ENCODE assay signal across 10 cellular contexts in genomic region chr1:203287896-203288295, GRCh38. TPM values are rescaled to one million over a fixed set of nuclear protein-coding genes. Genes with fewer than 3 reads are reported as not detected.
DNase-seq lines count a peak whose midpoint lies in the region; ATAC-seq and TF ChIP-seq lines count a peak whose summit lies in the region.
"Had no signal": no experiment of that assay in that cellular context is flagged by ENCODE, and none has a peak within 500 bp of the region (broad histone marks: within the 10 kb centered on the region; RNA-seq: fewer than 3 reads in every experiment).

No MANE protein-coding gene starts in this region.

- peaks cover 0 to 3% (median 0%) of the 10 kb centered on the region in 5 donors for H3K27me3 Mint-ChIP-seq in naive thymus-derived CD4-positive, alpha-beta T cell

- H3K9me3 Mint-ChIP-seq in naive thymus-derived CD4-positive, alpha-beta T cell: peaks cover 0 to 2% (median 0%) of the 10 kb centered on the region in 11 donors

- 79 to 92% (median 87%) methylated on average over 5 of the region's 5 CpGs for WGBS in heart left ventricle, 4 donors
- WGBS in body of pancreas, 2 donors: 66 to 77% methylated on average over 5 of the region's 5 CpGs
- WGBS in urinary bladder: 85% methylated on average over 5 of the region's 5 CpGs

- H3K4me1 ChIP-seq in heart left ventricle: peaks cover 29 to 83% (median 64%) of the 10 kb centered on the region in 12 donors
- peaks cover 86% of the 10 kb centered on the region for H3K4me1 ChIP-seq in body of pancreas
- peaks cover 54 to 58% of the 10 kb centered on the region in 2 donors for H3K4me1 ChIP-seq in naive thymus-derived CD4-positive, alpha-beta T cell (ENCODE audit: control insufficient read depth in 2 of 2, insufficient read depth in 2 of 2, low read length in 2 of 2)
- H3K4me1 ChIP-seq in urinary bladder (ENCODE audit: insufficient read depth): no peaks in the 10 kb centered on the region

- H3K9me3 ChIP-seq in heart left ventricle: no peaks in the 10 kb centered on the region
- H3K9me3 ChIP-seq in body of pancreas: no peaks in the 10 kb centered on the region
- H3K9me3 ChIP-seq in naive thymus-derived CD4-positive, alpha-beta T cell (ENCODE audit: control insufficient read depth in 2 of 3, low read length in 3 of 3): no peaks in the 10 kb centered on the region

- ATAC-seq in heart left ventricle (no peak), Right ventricle myocardium superior (ENCODE audit: poor library complexity) (no peak), body of pancreas (no peak), HG03108 (IDR thresholded peaks at IDR 0.05; ENCODE audit: unreplicated experiment) (no peak)
- ATAC-seq in naive thymus-derived CD4-positive, alpha-beta T cell: no peak

- POLR2A ChIA-PET in naive thymus-derived CD4-positive, alpha-beta T cell (lab: Charles Lee): interaction anchor here (1.0 to 31.3 kb wide), 5 partner anchors 13 to 52 kb away, joined by 3 to 1812 read pairs (median 3); partner anchors contain the start of gene BTG2

- H3K4me3 Mint-ChIP-seq in naive thymus-derived CD4-positive, alpha-beta T cell: peak overlapping the region; percentile 63 to 89 (median 78)

- intact Hi-C loops in heart left ventricle (cut with DNase I) (loop anchor here in 1 of 10 donors (1.0 kb wide), 1 partner anchor 17 kb away; the partner anchor contains the start of gene BTG2), Right ventricle myocardium superior (cut with DNase I) (no loop called here), body of pancreas (cut with DNase I) (no loop called here)
- intact Hi-C loops in naive thymus-derived CD4-positive, alpha-beta T cell (cut with micrococcal nuclease): loop anchor here (1.0 to 10.0 kb wide), 5 partner anchors 10 to 1227 kb away; partner anchors contain the start of genes ATP2B4 (in 1 of the 2) and MDM4 (in 1 of the 2)

- H3K27ac Mint-ChIP-seq in naive thymus-derived CD4-positive, alpha-beta T cell: peak overlapping the region; percentile 97 to 100 (median 99)

- H3K4me3 ChIP-seq in heart left ventricle: peak overlapping the region in 1 of 12 donors; percentile 15
- H3K4me3 ChIP-seq in body of pancreas: no peak overlapping the region
- H3K4me3 ChIP-seq in naive thymus-derived CD4-positive, alpha-beta T cell (ENCODE audit: low read length): peak overlapping the region; percentile 28
- H3K4me3 ChIP-seq in urinary bladder (ENCODE audit: low read depth, low read length): no peak overlapping the region

- peaks cover 43 to 78% (median 71%) of the 10 kb centered on the region in 7 donors for H3K4me1 Mint-ChIP-seq in naive thymus-derived CD4-positive, alpha-beta T cell

- peaks cover 0 to 5% (median 0%) of the 10 kb centered on the region in 5 donors for H3K36me3 Mint-ChIP-seq in naive thymus-derived CD4-positive, alpha-beta T cell

- H3K27me3 ChIP-seq in heart left ventricle: no peaks in the 10 kb centered on the region
- no peaks in the 10 kb centered on the region for H3K27me3 ChIP-seq in body of pancreas
- no peaks in the 10 kb centered on the region for H3K27me3 ChIP-seq in naive thymus-derived CD4-positive, alpha-beta T cell (ENCODE audit: control insufficient read depth in 2 of 2, insufficient read depth in 2 of 2, low read length in 2 of 2)

- H3K27ac ChIP-seq in heart left ventricle: peak overlapping the region; percentile 15 to 98 (median 88)
- peak overlapping the region; percentile 96 to 98 (median 97) for H3K27ac ChIP-seq in body of pancreas
- H3K27ac ChIP-seq in naive thymus-derived CD4-positive, alpha-beta T cell (ENCODE audit: low read depth, low read length): peak overlapping the region; percentile 98
- peak overlapping the region; percentile 87 for H3K27ac ChIP-seq in urinary bladder (ENCODE audit: low read depth)

- H3K36me3 ChIP-seq in heart left ventricle (no peaks in the 10 kb centered on the region), body of pancreas (replicated peaks in 1 of 2; ENCODE audit: insufficient read depth in 1 of 2, low read depth in 2 of 2) (no peaks in the 10 kb centered on the region), urinary bladder (ENCODE audit: insufficient read depth) (no peaks in the 10 kb centered on the region)
- no peaks in the 10 kb centered on the region for H3K36me3 ChIP-seq in naive thymus-derived CD4-positive, alpha-beta T cell (ENCODE audit: control insufficient read depth in 2 of 3, insufficient read depth in 3 of 3, low read length in 3 of 3)

- no peak for TF ChIP-seq POLR2A in heart left ventricle (IDR thresholded peaks at IDR 0.05)
- no peak for TF ChIP-seq POLR2A in body of pancreas (IDR thresholded peaks at IDR 0.05)

- TF ChIP-seq CTCF in heart left ventricle (IDR thresholded peaks at IDR 0.05) (no peak), body of pancreas (IDR thresholded peaks at IDR 0.05) (no peak)

- no peak for DNase-seq in heart left ventricle
- no peak for DNase-seq in Right ventricle myocardium superior
- no peak for DNase-seq in body of pancreas
- no peak for DNase-seq in naive thymus-derived CD4-positive, alpha-beta T cell
- DNase-seq in HUDEP-2 (lab: John Stamatoyannopoulos, UW; ENCODE audit: unreplicated experiment in 76 of 76): no peak
- DNase-seq in GF-D8 (lab: John Stamatoyannopoulos, UW): no peak
- DNase-seq: NCI-H1105 had no signal

- CTCF ChIA-PET in naive thymus-derived CD4-positive, alpha-beta T cell (lab: Charles Lee): interaction anchor here (0.7 to 8.9 kb wide), 11 partner anchors 11 to 226 kb away, joined by 3 to 122 read pairs (median 12); partner anchors contain the start of gene BTG2

RNA-seq across cellular contexts. Expression of gene BTG2, which starts 17.4 kb away (rescaled TPM):
- 100 to 1,000 TPM in 1 of 9 donors, 10 to 100 TPM in 8; 28.0 to 174 (median 42.1) TPM for total RNA-seq in heart left ventricle
- 10 to 100 TPM; 23.8 to 77.3 TPM for polyA plus RNA-seq in heart left ventricle
- 40.5 TPM for total RNA-seq in Right ventricle myocardium superior
- total RNA-seq in body of pancreas: 100 to 1,000 TPM; 122 to 160 TPM
- 100 to 1,000 TPM; 141 to 654 (median 241) TPM for total RNA-seq in naive thymus-derived CD4-positive, alpha-beta T cell
- polyA plus RNA-seq in naive thymus-derived CD4-positive, alpha-beta T cell: 100 to 1,000 TPM; 118 to 211 TPM
- 58.6 TPM for total RNA-seq in urinary bladder
- 464 TPM for polyA plus RNA-seq in urinary bladder

RNA-seq across cellular contexts. Expression of gene CHIT1, which starts 58.4 kb away (rescaled TPM):
- total RNA-seq in heart left ventricle (1 to 10 TPM in 1 of 9 donors, under 1 TPM in 4, not detected in 4; 0.05 to 1.7 (median 0.22) TPM), Right ventricle myocardium superior (0.48 TPM), body of pancreas (under 1 TPM in 1 of 2 donors, not detected in 1; 0.26 TPM), urinary bladder (0.11 TPM)
- polyA plus RNA-seq in heart left ventricle (not detected), urinary bladder (not detected)
- 1 to 10 TPM in 4 of 5 experiments, under 1 TPM in 1; 0.76 to 2.2 (median 1.1) TPM for total RNA-seq in naive thymus-derived CD4-positive, alpha-beta T cell
- polyA plus RNA-seq in naive thymus-derived CD4-positive, alpha-beta T cell: not detected
- total RNA-seq: SK-MEL-5 had no signal

Comparison
In these comparisons a context has a peak if more than half of its experiments do, and no peak if none do; other contexts are left out.
1. intact Hi-C loops: an anchor here in naive thymus-derived CD4-positive, alpha-beta T cell (1.0 to 10.0 kb wide); none called in Right ventricle myocardium superior and body of pancreas.